ENCODE assay signal across 19 cellular contexts in genomic region chr2:181188605-181189004, GRCh38.
DNase-seq lines count a peak whose midpoint lies in the region; ATAC-seq and TF ChIP-seq lines count a peak whose summit lies in the region.
"Had no signal": no experiment of that assay in that cellular context is flagged by ENCODE, and none has a peak within 500 bp of the region (broad histone marks: within the 10 kb centered on the region; RNA-seq: fewer than 3 reads in every experiment).

No MANE protein-coding gene starts in this region.

- no peaks in the 10 kb centered on the region for H3K36me3 ChIP-seq in HEK293 (ENCODE audit: control insufficient read depth in 2 of 2, insufficient read depth in 1 of 2, low read length in 2 of 2)
- H3K36me3 ChIP-seq: BE2C, SJSA1 had no signal

- no peak for TF ChIP-seq CTCF in HEK293 (tag by site-specific recombination; IDR thresholded peaks at IDR 0.05)

- DNase-seq in activated CD8-positive, alpha-beta memory T cell treated with anti-CD3 and anti-CD28 coated beads, Interleukin-2, amount 10 ng/mL, durations not matched to agents 7 days and 5 days = no peak
- DNase-seq in activated CD8-positive, alpha-beta memory T cell treated with anti-CD3 and anti-CD28 coated beads, Interleukin-2, amount 50 U/mL, for 48 hours = no peak
- DNase-seq in SK-MEL-5 (ENCODE audit: low read depth, low spot score) (peak; percentile 55), NCI-H1105 treated with DMSO at 0.1 percent for 48 hours (lab: John Stamatoyannopoulos, UW) (no peak), NCI-H1048 (lab: John Stamatoyannopoulos, UW) (no peak)
- DNase-seq: BE2C; CD4-positive, CD25-positive, alpha-beta regulatory T cell; COR-L47; DMS79; HCEC 1CT; NCI-H2029; NCI-H2227 treated with DMSO at 0.1 percent for 48 hours; NCI-H524; NCI-H82 had no signal

- in situ Hi-C loops in SK-MEL-5 (cut with HindIII; ENCODE audit: low pct_unique_long_range_greater_than_20kb, low sequenced_read_pairs) = no loop called here

- H3K27ac Mint-ChIP-seq in activated CD8-positive, alpha-beta memory T cell treated with anti-CD3 and anti-CD28 coated beads, Interleukin-2, amount 10 ng/mL, durations not matched to agents 7 days and 5 days = peak overlapping the region; percentile 78
- H3K27ac Mint-ChIP-seq: IgD-negative memory B cell had no signal

- peaks cover 62% of the 10 kb centered on the region for H3K4me1 Mint-ChIP-seq in activated CD8-positive, alpha-beta memory T cell treated with anti-CD3 and anti-CD28 coated beads, Interleukin-2, amount 10 ng/mL, durations not matched to agents 7 days and 5 days

- H3K27ac ChIP-seq in HEK293 (ENCODE audit: extremely low read depth, low read depth, low read length) = no peak overlapping the region
- H3K27ac ChIP-seq: A549, SJSA1 had no signal

- H3K4me1 ChIP-seq in HEK293 (ENCODE audit: control insufficient read depth, insufficient read depth, low read length) = no peaks in the 10 kb centered on the region
- H3K4me1 ChIP-seq: A549, BE2C, SJSA1 had no signal

- H3K4me3 ChIP-seq in HEK293 (ENCODE audit: low read depth, low read length) = no peak overlapping the region
- H3K4me3 ChIP-seq: A549, SJSA1 had no signal

- H3K36me3 Mint-ChIP-seq in activated CD8-positive, alpha-beta memory T cell treated with anti-CD3 and anti-CD28 coated beads, Interleukin-2, amount 10 ng/mL, durations not matched to agents 7 days and 5 days = peaks cover 51% of the 10 kb centered on the region
- H3K36me3 Mint-ChIP-seq: CD4-positive, CD25-positive, alpha-beta regulatory T cell; IgD-negative memory B cell had no signal

- H3K27me3 Mint-ChIP-seq in activated CD8-positive, alpha-beta memory T cell treated with anti-CD3 and anti-CD28 coated beads, Interleukin-2, amount 10 ng/mL, durations not matched to agents 7 days and 5 days = no peaks in the 10 kb centered on the region
- H3K27me3 Mint-ChIP-seq: IgD-negative memory B cell had no signal

- H3K4me3 Mint-ChIP-seq in activated CD8-positive, alpha-beta memory T cell treated with anti-CD3 and anti-CD28 coated beads, Interleukin-2, amount 10 ng/mL, durations not matched to agents 7 days and 5 days = peak overlapping the region; percentile 19
- H3K4me3 Mint-ChIP-seq: CD4-positive, CD25-positive, alpha-beta regulatory T cell; IgD-negative memory B cell had no signal

- POLR2A ChIA-PET in HEK293 (lab: Yijun Ruan, JAX) = no interaction called here

- H3K9me3 ChIP-seq in HEK293 (ENCODE audit: control insufficient read depth, insufficient read depth, low read depth, low read length) = no peaks in the 10 kb centered on the region
- H3K9me3 ChIP-seq: A549, BE2C, SJSA1 had no signal

- CTCF ChIA-PET in activated CD8-positive, alpha-beta memory T cell treated with anti-CD3 and anti-CD28 coated beads, Interleukin-2, amount 10 ng/mL, durations not matched to agents 7 days and 5 days (lab: Charles Lee) = interaction anchor here (0.8 to 1.9 kb wide), 2 partner anchors 10 kb away, joined by 3 to 6 read pairs; no protein-coding TSS in a partner anchor
- CTCF ChIA-PET in HEK293 (lab: Yijun Ruan, JAX) = no interaction called here

- no peaks in the 10 kb centered on the region for H3K9me3 Mint-ChIP-seq in activated CD8-positive, alpha-beta memory T cell treated with anti-CD3 and anti-CD28 coated beads, Interleukin-2, amount 10 ng/mL, durations not matched to agents 7 days and 5 days (ENCODE audit: low read depth)
- H3K9me3 Mint-ChIP-seq: IgD-negative memory B cell had no signal

- ATAC-seq in activated CD8-positive, alpha-beta memory T cell treated with anti-CD3 and anti-CD28 coated beads, Interleukin-2, amount 10 ng/mL, durations not matched to agents 7 days and 5 days = no peak
- no peak for ATAC-seq in HG03521 (IDR thresholded peaks at IDR 0.05; ENCODE audit: unreplicated experiment)
- ATAC-seq: A549 had no signal

TF ChIP-seq in HEK293, 187 proteins besides CTCF, POLR2A, EP300 and RAD21:
- TF ChIP-seq ZIC2 (tag by site-specific recombination; IDR thresholded peaks at IDR 0.05) (peak; percentile 52), ZNF2 (tag by site-specific recombination; IDR thresholded peaks at IDR 0.05) (no peak)
